Comparison of ENCODE assay signal across 20 cellular contexts in genomic region chr21:43825610-43825935, GRCh38.
"Had no signal": no experiment of that assay in that cellular context is flagged by ENCODE, and none has a peak within 500 bp of the region (broad histone marks: within the 10 kb centered on the region; RNA-seq: fewer than 3 reads in every experiment).

No MANE protein-coding gene starts in this region.

- H3K4me1 ChIP-seq: right lobe of liver, tibial artery, upper lobe of right lung, uterus had no signal

- H3K9me3 ChIP-seq: neutrophil, ovary, psoas muscle, right lobe of liver, stomach, testis, tibial artery, transverse colon, upper lobe of right lung, uterus had no signal

- DNase-seq: naive thymus-derived CD4-positive, alpha-beta T cell; natural killer cell; nucleus accumbens; ovary; stimulated activated CD4-positive, alpha-beta T cell treated with anti-CD3 and anti-CD28 coated beads, Interleukin-12 subunit alpha, Interleukin-12 subunit beta, amount 100 ng/mL, for 4 hours; stimulated activated CD4-positive, alpha-beta T cell treated with anti-CD3 and anti-CD28 coated beads, Interleukin-1b, Interleukin-23, amount 100 ng/mL, for 48 hours; stimulated activated CD4-positive, alpha-beta T cell treated with anti-CD3 and anti-CD28 coated beads, Interleukin-4, amount 100 ng/mL, for 1 hour; stimulated activated naive B cell treated with anti-CD40 and anti-IgM and Interleukin-4, amounts not matched to agents 10 μg/mL and 1 μg/mL and 100 μg/mL, for 72 hours; stimulated activated naive CD4-positive, alpha-beta T cell treated with Interleukin-2 at 50 U/mL for 16 hours; testis; tibial artery; transverse colon; upper lobe of right lung; uterus had no signal

- H3K79me2 ChIP-seq: parathyroid adenoma had no signal

- H3K4me2 ChIP-seq: neural progenitor cell had no signal

- H3K9ac ChIP-seq: neural progenitor cell, parathyroid adenoma had no signal

- ATAC-seq: naive thymus-derived CD4-positive, alpha-beta T cell; natural killer cell; stimulated activated naive B cell treated with anti-CD40 and anti-IgM and Interleukin-4, amounts not matched to agents 10 μg/mL and 1 μg/mL and 100 μg/mL, for 72 hours had no signal

- H3K4me3 ChIP-seq: neural progenitor cell, ovary, right lobe of liver, stomach, testis, tibial artery, transverse colon, upper lobe of right lung, uterus had no signal

- H3K36me3 ChIP-seq: neural progenitor cell, neutrophil, ovary, right lobe of liver, stomach, tibial artery, transverse colon, upper lobe of right lung, uterus had no signal

- H3K27ac ChIP-seq: neural progenitor cell, neutrophil, ovary, right lobe of liver, stomach, testis, tibial artery, transverse colon, upper lobe of right lung, uterus had no signal

- H2AFZ ChIP-seq: parathyroid adenoma had no signal

- H3K27me3 ChIP-seq: neural progenitor cell, ovary, right lobe of liver, testis, uterus had no signal
